Comparison of ENCODE assay signal across 8 cellular contexts in genomic region chr9:135905380-135906282, GRCh38. TPM values are rescaled to one million over a fixed set of nuclear protein-coding genes. Genes with fewer than 3 reads are reported as not detected.
A peak's percentile ranks its signal among the peaks of the same experiment; 100 is the strongest.
DNase-seq lines count a peak whose midpoint lies in the region; ATAC-seq and TF ChIP-seq lines count a peak whose summit lies in the region.

No MANE protein-coding gene starts in this region.

- peak in 1 of 2 donors; percentile 14 for ATAC-seq in naive thymus-derived CD8-positive, alpha-beta T cell
- no peak for ATAC-seq in GM18870 (IDR thresholded peaks at IDR 0.05; ENCODE audit: unreplicated experiment)
- no peak for ATAC-seq in HG03039 (IDR thresholded peaks at IDR 0.05; ENCODE audit: unreplicated experiment)

- peak overlapping the region; percentile 73 to 93 (median 90) for H3K4me3 Mint-ChIP-seq in naive thymus-derived CD8-positive, alpha-beta T cell

- peaks cover 7 to 21% (median 8%) of the 10 kb centered on the region in 3 donors for H3K36me3 Mint-ChIP-seq in naive thymus-derived CD8-positive, alpha-beta T cell

- H3K4me3 ChIP-seq in WI38 (ENCODE audit: low read depth, low read length): peak overlapping the region; percentile 67

- peak overlapping the region; percentile 40 to 93 (median 85) for H3K27ac Mint-ChIP-seq in naive thymus-derived CD8-positive, alpha-beta T cell

- POLR2A ChIA-PET in naive thymus-derived CD8-positive, alpha-beta T cell (lab: Charles Lee): interaction anchor here (1.7 kb wide), 1 partner anchor 56 kb away, joined by 5 read pairs; the partner anchor contains the start of gene UBAC1

- TF ChIP-seq CTCF in WI38 (IDR thresholded peaks at IDR 0.05; ENCODE audit: low read depth, low read length): no peak

- DNase-seq in DMS53 (lab: John Stamatoyannopoulos, UW) (peak; percentile 50), DMS53 treated with DMSO at 0.1 percent for 48 hours (lab: John Stamatoyannopoulos, UW; ENCODE audit: unreplicated experiment) (no peak), stromal cell of bone marrow (ENCODE audit: low read depth) (peak; percentile 34)
- peak in 1 of 10 donors; percentile 23 for DNase-seq in naive thymus-derived CD8-positive, alpha-beta T cell

- H3K27me3 Mint-ChIP-seq in naive thymus-derived CD8-positive, alpha-beta T cell: no peaks in the 10 kb centered on the region

- peaks cover 33 to 67% (median 59%) of the 10 kb centered on the region in 4 donors for H3K4me1 Mint-ChIP-seq in naive thymus-derived CD8-positive, alpha-beta T cell

- peak overlapping the region; percentile 15 for H3K27ac ChIP-seq in cingulate gyrus (ENCODE audit: low read depth, low read length)

- H3K9me3 Mint-ChIP-seq in naive thymus-derived CD8-positive, alpha-beta T cell: peaks cover 0 to 2% (median 0%) of the 10 kb centered on the region in 9 donors

RNA-seq across cellular contexts. Expression of gene CAMSAP1, which starts 1.7 kb away (rescaled TPM):
- 10 to 100 TPM; 26.9 to 32.0 TPM for total RNA-seq in naive thymus-derived CD8-positive, alpha-beta T cell
- 1 to 10 TPM in 2 of 3 donors, under 1 TPM in 1; 0.61 to 2.4 (median 1.1) TPM for polyA plus RNA-seq in naive thymus-derived CD8-positive, alpha-beta T cell

RNA-seq across cellular contexts. Expression of gene UBAC1, which starts 55.5 kb away (rescaled TPM):
- 10 to 100 TPM; 28.3 to 28.9 TPM for total RNA-seq in naive thymus-derived CD8-positive, alpha-beta T cell
- 10 to 100 TPM; 19.4 to 24.7 (median 20.8) TPM for polyA plus RNA-seq in naive thymus-derived CD8-positive, alpha-beta T cell
